In genomic region chr22:44670220-44670983, GRCh38 we compare ENCODE assay signal across 17 cellular contexts. TPM values are rescaled to one million over a fixed set of nuclear protein-coding genes. Genes with fewer than 3 reads are reported as not detected.
DNase-seq lines count a peak whose midpoint lies in the region; ATAC-seq and TF ChIP-seq lines count a peak whose summit lies in the region.
"Had no signal": no experiment of that assay in that cellular context is flagged by ENCODE, and none has a peak within 500 bp of the region (broad histone marks: within the 10 kb centered on the region; RNA-seq: fewer than 3 reads in every experiment).

No MANE protein-coding gene starts in this region.

- peak overlapping the region; percentile 73 for H3K4me3 Mint-ChIP-seq in activated CD4-positive, alpha-beta memory T cell treated with anti-CD3 and anti-CD28 coated beads, Interleukin-2, amount 10 ng/mL, durations not matched to agents 7 days and 5 days
- H3K4me3 Mint-ChIP-seq in type B pancreatic cell: peak overlapping the region; percentile 71

- peak overlapping the region in 1 of 2 experiments; percentile 81 for H2BK12ac ChIP-seq in mesenchymal stem cell (ENCODE audit: low read length in 2 of 2)

- peaks cover 52% of the 10 kb centered on the region for H3K4me1 Mint-ChIP-seq in activated CD4-positive, alpha-beta memory T cell treated with anti-CD3 and anti-CD28 coated beads, Interleukin-2, amount 10 ng/mL, durations not matched to agents 7 days and 5 days
- peaks cover 11% of the 10 kb centered on the region for H3K4me1 Mint-ChIP-seq in type B pancreatic cell (ENCODE audit: unreplicated experiment)

- H2AK5ac ChIP-seq in mesenchymal stem cell (ENCODE audit: low read length, severe bottlenecking): no peak overlapping the region

- POLR2A ChIA-PET in activated CD4-positive, alpha-beta memory T cell treated with anti-CD3 and anti-CD28 coated beads, Interleukin-2, amount 10 ng/mL, durations not matched to agents 7 days and 5 days (lab: Charles Lee): interaction anchor here (10.6 kb wide), 1 partner anchor 13 kb away, joined by 92 read pairs; no protein-coding TSS in a partner anchor

- H2BK120ac ChIP-seq in mesenchymal stem cell (ENCODE audit: low read depth, low read length): no peak overlapping the region

- no peaks in the 10 kb centered on the region for H3K36me3 ChIP-seq in left ventricle myocardium inferior
- peaks cover 0 to 3% of the 10 kb centered on the region in 2 experiments for H3K36me3 ChIP-seq in mesenchymal stem cell (ENCODE audit: control insufficient read depth in 1 of 2, insufficient read depth in 2 of 2, low read depth in 1 of 2, low read length in 2 of 2)
- H3K36me3 ChIP-seq: spleen, thyroid gland had no signal

- H3K36me3 Mint-ChIP-seq in activated CD4-positive, alpha-beta memory T cell treated with anti-CD3 and anti-CD28 coated beads, Interleukin-2, amount 10 ng/mL, durations not matched to agents 7 days and 5 days (ENCODE audit: low read depth): no peaks in the 10 kb centered on the region
- no peaks in the 10 kb centered on the region for H3K36me3 Mint-ChIP-seq in type B pancreatic cell

- peak overlapping the region; percentile 66 for H4K91ac ChIP-seq in mesenchymal stem cell (ENCODE audit: low read length)

- no peaks in the 10 kb centered on the region for H3K9me3 ChIP-seq in right cardiac atrium (ENCODE audit: control insufficient read depth, low read length)
- no peaks in the 10 kb centered on the region for H3K9me3 ChIP-seq in left ventricle myocardium inferior (replicated peaks)
- H3K9me3 ChIP-seq in mesenchymal stem cell (ENCODE audit: control insufficient read depth, low read length): no peaks in the 10 kb centered on the region
- H3K9me3 ChIP-seq: spleen, thyroid gland had no signal

- no peaks in the 10 kb centered on the region for H3K9me3 Mint-ChIP-seq in activated CD4-positive, alpha-beta memory T cell treated with anti-CD3 and anti-CD28 coated beads, Interleukin-2, amount 10 ng/mL, durations not matched to agents 7 days and 5 days
- no peaks in the 10 kb centered on the region for H3K9me3 Mint-ChIP-seq in type B pancreatic cell

- H4K8ac ChIP-seq in mesenchymal stem cell (ENCODE audit: low read length): no peak overlapping the region

- H3K27ac Mint-ChIP-seq in activated CD4-positive, alpha-beta memory T cell treated with anti-CD3 and anti-CD28 coated beads, Interleukin-2, amount 10 ng/mL, durations not matched to agents 7 days and 5 days: peak overlapping the region; percentile 24
- no peak overlapping the region for H3K27ac Mint-ChIP-seq in type B pancreatic cell

- H3K27me3 Mint-ChIP-seq in activated CD4-positive, alpha-beta memory T cell treated with anti-CD3 and anti-CD28 coated beads, Interleukin-2, amount 10 ng/mL, durations not matched to agents 7 days and 5 days: peaks cover 14% of the 10 kb centered on the region
- H3K27me3 Mint-ChIP-seq in type B pancreatic cell: peaks cover 34% of the 10 kb centered on the region

- no peak overlapping the region for H2AFZ ChIP-seq in mesenchymal stem cell (ENCODE audit: low read depth, low read length)

- H3K23ac ChIP-seq in mesenchymal stem cell (ENCODE audit: low read length in 2 of 2): peak overlapping the region in 1 of 2 experiments; percentile 83

- no peak overlapping the region for H2BK5ac ChIP-seq in mesenchymal stem cell (ENCODE audit: low read depth, low read length, poor library complexity, severe bottlenecking)

- DNase-seq in right cardiac atrium (peak in 2 of 3 donors; percentile 8 to 47), left ventricle myocardium inferior (no peak), mesenchymal stem cell (no peak), type B pancreatic cell (ENCODE audit: extremely low spot score, unreplicated experiment) (no peak), SHP77 (lab: John Stamatoyannopoulos, UW) (no peak)
- no peak for DNase-seq in activated CD4-positive, alpha-beta memory T cell treated with anti-CD3 and anti-CD28 coated beads, Interleukin-2, amount 10 ng/mL, durations not matched to agents 7 days and 5 days
- no peak for DNase-seq in stimulated activated CD4-positive, alpha-beta T cell treated with anti-CD3 and anti-CD28 coated beads, Interleukin-2, amount 100 ng/mL, for 24 hours
- DNase-seq: activated T-cell treated with anti-CD3 and anti-CD28 coated beads for 4 hours, DMS153, hippocampal formation, NCI-H1092, NCI-H2081, SHP77 treated with DMSO at 0.1 percent for 48 hours, spleen, T-helper 9 cell, thyroid gland had no signal

- no peak overlapping the region for H3K9ac ChIP-seq in mesenchymal stem cell (ENCODE audit: low read length)

- H3K27ac ChIP-seq in right cardiac atrium (ENCODE audit: low read length) (no peak overlapping the region), left ventricle myocardium inferior (replicated peaks) (no peak overlapping the region), mesenchymal stem cell (ENCODE audit: low read length, poor library complexity, severe bottlenecking) (no peak overlapping the region)
- H3K27ac ChIP-seq: thyroid gland had no signal

- H3K27me3 ChIP-seq in right cardiac atrium (ENCODE audit: control insufficient read depth, insufficient read depth): no peaks in the 10 kb centered on the region
- H3K27me3 ChIP-seq in left ventricle myocardium inferior (ENCODE audit: low read depth): peaks cover 36% of the 10 kb centered on the region
- H3K27me3 ChIP-seq in mesenchymal stem cell (ENCODE audit: control insufficient read depth in 1 of 2, insufficient read depth in 1 of 2, low read length in 2 of 2): peaks cover 3 to 22% of the 10 kb centered on the region in 2 experiments
- H3K27me3 ChIP-seq: thyroid gland had no signal

- no peak for TF ChIP-seq CTCF in left ventricle myocardium inferior (IDR thresholded peaks at IDR 0.05; ENCODE audit: borderline replicate concordance)
- TF ChIP-seq CTCF in type B pancreatic cell (conservative IDR thresholded peaks at IDR 0.05): no peak

- H3K4me1 ChIP-seq in right cardiac atrium (ENCODE audit: control insufficient read depth, insufficient read depth, low read length) (peaks cover 4% of the 10 kb centered on the region), left ventricle myocardium inferior (peaks cover 20% of the 10 kb centered on the region), mesenchymal stem cell (ENCODE audit: control insufficient read depth, insufficient read depth, low read depth, low read length) (peaks cover 13% of the 10 kb centered on the region)

- ATAC-seq in right cardiac atrium: no peak
- no peak for ATAC-seq in HG03135 (IDR thresholded peaks at IDR 0.05; ENCODE audit: unreplicated experiment)

- H2BK15ac ChIP-seq in mesenchymal stem cell (ENCODE audit: low read depth, poor library complexity, severe bottlenecking): no peak overlapping the region

- H3K18ac ChIP-seq in mesenchymal stem cell (ENCODE audit: low read depth in 1 of 2, low read length in 2 of 2): no peak overlapping the region

- WGBS in right cardiac atrium: 79% methylated on average over 20 of the region's 20 CpGs
- 87% methylated on average over 16 of the region's 20 CpGs for WGBS in mesenchymal stem cell

- H3K4me3 ChIP-seq in right cardiac atrium (ENCODE audit: low read length) (no peak overlapping the region), left ventricle myocardium inferior (no peak overlapping the region), mesenchymal stem cell (ENCODE audit: insufficient read depth in 1 of 2, low read depth in 1 of 2, low read length in 2 of 2) (no peak overlapping the region)
- H3K4me3 ChIP-seq: thyroid gland had no signal

- no peak overlapping the region for H3K4ac ChIP-seq in mesenchymal stem cell (ENCODE audit: low read depth in 1 of 2, low read length in 2 of 2)

- no peak overlapping the region for H3K4me2 ChIP-seq in mesenchymal stem cell (ENCODE audit: low read length, poor library complexity, severe bottlenecking)

- intact Hi-C loops in right cardiac atrium (cut with DNase I): no loop called here
- intact Hi-C loops in left ventricle myocardium inferior (cut with micrococcal nuclease): no loop called here

- CTCF ChIA-PET in activated CD4-positive, alpha-beta memory T cell treated with anti-CD3 and anti-CD28 coated beads, Interleukin-2, amount 10 ng/mL, durations not matched to agents 7 days and 5 days (lab: Charles Lee): interaction anchor here (1.2 to 13.9 kb wide), 3 partner anchors 13 to 46 kb away, joined by 3 to 146 read pairs (median 8); no protein-coding TSS in a partner anchor

- no peak overlapping the region for H3K14ac ChIP-seq in mesenchymal stem cell (ENCODE audit: low read length in 2 of 2)

- H3K79me1 ChIP-seq in mesenchymal stem cell (replicated peaks; ENCODE audit: low read length, poor library complexity, severe bottlenecking): peaks cover 12% of the 10 kb centered on the region

RNA-seq across cellular contexts. Expression of gene PRR5, which starts 31.6 kb away (rescaled TPM):
- 10 to 100 TPM in 1 of 4 donors, 1 to 10 TPM in 3; 6.9 to 10.9 (median 9.5) TPM for total RNA-seq in right cardiac atrium
- polyA plus RNA-seq in right cardiac atrium: 6.1 TPM
- 2.9 TPM for total RNA-seq in left ventricle myocardium inferior
- 10 to 100 TPM; 22.1 to 22.6 TPM for total RNA-seq in activated CD4-positive, alpha-beta memory T cell treated with anti-CD3 and anti-CD28 coated beads, Interleukin-2, amount 10 ng/mL, durations not matched to agents 7 days and 5 days
- polyA plus RNA-seq in mesenchymal stem cell (2013, experiment 1 of 2): 12.2 TPM
- 12.2 TPM for polyA plus RNA-seq in mesenchymal stem cell (2013, experiment 2 of 2)
- 21.2 and 30.8 TPM in 2 replicates for total RNA-seq in type B pancreatic cell (ENCODE audit: low replicate concordance)

Comparison
In these comparisons a context has a peak if more than half of its experiments do, and no peak if none do; other contexts are left out.
1. DNase-seq: peak in right cardiac atrium (2 of 3); none in left ventricle myocardium inferior (single experiment), activated CD4-positive, alpha-beta memory T cell treated with anti-CD3 and anti-CD28 coated beads, Interleukin-2, amount 10 ng/mL, durations not matched to agents 7 days and 5 days (single experiment), mesenchymal stem cell (single experiment), type B pancreatic cell (single experiment), stimulated activated CD4-positive, alpha-beta T cell treated with anti-CD3 and anti-CD28 coated beads, Interleukin-2, amount 100 ng/mL, for 24 hours (0 of 2) and SHP77 (0 of 2).